Comparison of ENCODE assay signal across 1 cellular context in the genomic region with DNA sequence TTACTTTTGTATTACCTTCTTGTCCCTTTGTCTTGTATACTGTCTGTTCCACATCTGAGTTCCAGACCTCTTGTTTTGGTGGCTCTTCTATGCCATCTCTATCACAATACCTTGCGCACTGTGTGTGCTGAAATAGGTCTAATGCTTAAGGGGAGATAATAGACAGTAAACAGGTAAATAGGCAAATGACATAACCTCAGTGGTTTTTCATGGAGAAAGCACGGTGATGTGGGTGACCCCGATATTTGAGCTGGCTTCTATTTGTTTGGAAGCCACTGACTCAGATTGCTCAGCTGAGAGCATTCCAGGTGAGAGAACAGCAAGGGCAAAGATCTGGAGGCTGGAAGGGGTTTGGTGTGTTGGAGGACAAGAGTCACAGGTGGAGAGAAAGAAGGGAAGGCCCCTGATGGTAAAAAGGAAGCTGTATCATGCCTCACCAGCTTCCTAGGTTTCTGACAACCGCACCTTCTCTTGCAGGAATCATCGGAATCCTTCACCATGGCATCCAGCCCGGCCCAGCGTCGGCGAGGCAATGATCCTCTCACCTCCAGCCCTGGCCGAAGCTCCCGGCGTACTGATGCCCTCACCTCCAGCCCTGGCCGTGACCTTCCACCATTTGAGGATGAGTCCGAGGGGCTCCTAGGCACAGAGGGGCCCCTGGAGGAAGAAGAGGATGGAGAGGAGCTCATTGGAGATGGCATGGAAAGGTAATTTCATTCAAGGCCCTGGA.
TF ChIP-seq lines count a peak whose summit lies in the region.

No MANE protein-coding gene starts in this region.

TF ChIP-seq in H1, 55 proteins besides CTCF, POLR2A, EP300 and RAD21:
- TF ChIP-seq, protein P1, sequence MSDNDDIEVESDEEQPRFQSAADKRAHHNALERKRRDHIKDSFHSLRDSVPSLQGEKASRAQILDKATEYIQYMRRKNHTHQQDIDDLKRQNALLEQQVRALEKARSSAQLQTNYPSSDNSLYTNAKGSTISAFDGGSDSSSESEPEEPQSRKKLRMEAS (IDR thresholded peaks at IDR 0.05), result no peak
- peak; percentile 27; the same call in 1 of the 2 replicates for TF ChIP-seq POLR2AphosphoS5 (IDR thresholded peaks at IDR 0.05; ENCODE audit: low read depth, low read length)
- no peak for TF ChIP-seq SRF (IDR thresholded peaks at IDR 0.05; ENCODE audit: low read depth, low read length)
- no peak for TF ChIP-seq BCL11A (IDR thresholded peaks at IDR 0.05; ENCODE audit: low read depth in 2 of 2, low read length in 2 of 2)
- TF ChIP-seq JUND (IDR thresholded peaks at IDR 0.05; ENCODE audit: low read length), result no peak
- 0 out of 2 replicates have a peak, but pooled peaks have one; percentile 26 for TF ChIP-seq TAF1 (IDR thresholded peaks at IDR 0.05; ENCODE audit: low read depth, low read length)
- no peak for TF ChIP-seq EGR1 (IDR thresholded peaks at IDR 0.05; ENCODE audit: borderline replicate concordance, low read depth, low read length)
